ENCODE assay signal across 9 cellular contexts in genomic region chr4:82899339-82899738, GRCh38. TPM values are rescaled to one million over a fixed set of nuclear protein-coding genes. Genes with fewer than 3 reads are reported as not detected.
DNase-seq lines count a peak whose midpoint lies in the region; ATAC-seq and TF ChIP-seq lines count a peak whose summit lies in the region.
"Had no signal": no experiment of that assay in that cellular context is flagged by ENCODE, and none has a peak within 500 bp of the region (broad histone marks: within the 10 kb centered on the region; RNA-seq: fewer than 3 reads in every experiment).

No MANE protein-coding gene starts in this region.

- peaks cover 32% of the 10 kb centered on the region for H3K36me3 ChIP-seq in mesodermal cell (ENCODE audit: control insufficient read depth, insufficient read depth, low read length)

- no peaks in the 10 kb centered on the region for H3K9me3 ChIP-seq in mesodermal cell (ENCODE audit: control insufficient read depth, low read length)

- H3K4me3 ChIP-seq in HFF-Myc (replicated peaks; ENCODE audit: low read depth, low read length) (peak overlapping the region; percentile 94), mesodermal cell (ENCODE audit: extremely low read depth, insufficient read depth, low read length, poor library complexity, severe bottlenecking) (peak overlapping the region; percentile 73)

- TF ChIP-seq CTCF in 22Rv1 (IDR thresholded peaks at IDR 0.05) (no peak), HFF-Myc (IDR thresholded peaks at IDR 0.05; ENCODE audit: low read depth, low read length, missing control alignments) (no peak), type B pancreatic cell (conservative IDR thresholded peaks at IDR 0.05) (no peak), RWPE1 (conservative IDR thresholded peaks at IDR 0.05; ENCODE audit: low read depth) (no peak)
- no peak for TF ChIP-seq CTCF in activated CD8-positive, alpha-beta T cell treated with anti-CD3 and anti-CD28 coated beads for 36 hours (IDR thresholded peaks at IDR 0.05)

- peaks cover 6% of the 10 kb centered on the region for H3K4me1 Mint-ChIP-seq in type B pancreatic cell (ENCODE audit: unreplicated experiment)
- H3K4me1 Mint-ChIP-seq in activated CD8-positive, alpha-beta T cell treated with anti-CD3 and anti-CD28 coated beads for 36 hours (ENCODE audit: low read depth): peaks cover 43% of the 10 kb centered on the region

- no peaks in the 10 kb centered on the region for H3K9me3 Mint-ChIP-seq in type B pancreatic cell
- no peaks in the 10 kb centered on the region for H3K9me3 Mint-ChIP-seq in activated CD8-positive, alpha-beta T cell treated with anti-CD3 and anti-CD28 coated beads for 36 hours
- H3K9me3 Mint-ChIP-seq: central memory CD8-positive, alpha-beta T cell had no signal

- no peak for DNase-seq in HFF-Myc (ENCODE audit: extremely low read depth, low read depth)
- DNase-seq in cerebellar cortex (ENCODE audit: low spot score): peak; percentile 16
- DNase-seq in type B pancreatic cell (ENCODE audit: extremely low spot score, unreplicated experiment): no peak
- no peak for DNase-seq in RWPE1 (ENCODE audit: low spot score)
- no peak for DNase-seq in activated CD8-positive, alpha-beta T cell treated with anti-CD3 and anti-CD28 coated beads for 36 hours

- H3K27me3 Mint-ChIP-seq in type B pancreatic cell: no peaks in the 10 kb centered on the region
- no peaks in the 10 kb centered on the region for H3K27me3 Mint-ChIP-seq in activated CD8-positive, alpha-beta T cell treated with anti-CD3 and anti-CD28 coated beads for 36 hours
- H3K27me3 Mint-ChIP-seq: central memory CD8-positive, alpha-beta T cell had no signal

- H3K36me3 Mint-ChIP-seq in type B pancreatic cell: peaks cover 17% of the 10 kb centered on the region
- peaks cover 19% of the 10 kb centered on the region for H3K36me3 Mint-ChIP-seq in activated CD8-positive, alpha-beta T cell treated with anti-CD3 and anti-CD28 coated beads for 36 hours (ENCODE audit: low read depth)

- 0% methylated on average over 1 to 2 of the region's 2 CpGs for WGBS in mesodermal cell (ENCODE audit: insufficient coverage in 2 of 2), 2 experiments

- ATAC-seq in GM18870 (IDR thresholded peaks at IDR 0.05; ENCODE audit: unreplicated experiment): no peak
- ATAC-seq in activated CD8-positive, alpha-beta T cell treated with anti-CD3 and anti-CD28 coated beads for 36 hours: no peak

- intact Hi-C loops in activated CD8-positive, alpha-beta T cell treated with anti-CD3 and anti-CD28 coated beads for 36 hours (cut with micrococcal nuclease): loop anchor here (10.0 kb wide), 1 partner anchor 475 kb away; no protein-coding TSS in a partner anchor

- CTCF ChIA-PET in RWPE1 (lab: Yijun Ruan, JAX): interaction anchor here (0.6 to 0.9 kb wide), 4 partner anchors 13 to 383 kb away, joined by 3 to 4 read pairs (median 3); no protein-coding TSS in a partner anchor
- CTCF ChIA-PET in activated CD8-positive, alpha-beta T cell treated with anti-CD3 and anti-CD28 coated beads for 36 hours (lab: Charles Lee): interaction anchor here (0.9 to 3.8 kb wide), 9 partner anchors 10 to 361 kb away, joined by 3 to 14 read pairs (median 5); partner anchors contain the start of genes COPS4, LIN54 and SEC31A

- H3K27ac Mint-ChIP-seq in type B pancreatic cell: no peak overlapping the region
- no peak overlapping the region for H3K27ac Mint-ChIP-seq in activated CD8-positive, alpha-beta T cell treated with anti-CD3 and anti-CD28 coated beads for 36 hours

- H3K4me1 ChIP-seq in mesodermal cell (ENCODE audit: control insufficient read depth, insufficient read depth, low read length, poor library complexity, severe bottlenecking): peaks cover 7% of the 10 kb centered on the region

- H3K27ac ChIP-seq in 22Rv1 (peak overlapping the region; percentile 98), mesodermal cell (ENCODE audit: low read depth, low read length, severe bottlenecking) (peak overlapping the region; percentile 99), RWPE1 (no peak overlapping the region)

- H3K4me3 Mint-ChIP-seq in type B pancreatic cell: no peak overlapping the region
- no peak overlapping the region for H3K4me3 Mint-ChIP-seq in activated CD8-positive, alpha-beta T cell treated with anti-CD3 and anti-CD28 coated beads for 36 hours
- H3K4me3 Mint-ChIP-seq: central memory CD8-positive, alpha-beta T cell had no signal

- POLR2A ChIA-PET in RWPE1 (lab: Yijun Ruan, JAX; ENCODE audit: low non-redundant PET): interaction anchor here (0.7 kb wide), 1 partner anchor 381 kb away, joined by 3 read pairs; no protein-coding TSS in a partner anchor
- POLR2A ChIA-PET in activated CD8-positive, alpha-beta T cell treated with anti-CD3 and anti-CD28 coated beads for 36 hours (lab: Charles Lee): interaction anchor here (0.7 to 1.9 kb wide), 11 partner anchors 8 to 526 kb away, joined by 3 to 11 read pairs (median 4); partner anchors contain the start of genes HNRNPDL and SEC31A

RNA-seq across cellular contexts. Expression of gene THAP9, which starts 1.2 kb away (rescaled TPM):
- polyA plus RNA-seq in mesodermal cell (2013, experiment 1 of 2): 6.6 TPM
- 9.0 TPM for polyA plus RNA-seq in mesodermal cell (2013, experiment 2 of 2)
- 5.3 and 8.4 TPM in 2 replicates for total RNA-seq in type B pancreatic cell (ENCODE audit: low replicate concordance)
- total RNA-seq in activated CD8-positive, alpha-beta T cell treated with anti-CD3 and anti-CD28 coated beads for 36 hours: 1 to 10 TPM; 3.5 to 4.4 TPM

RNA-seq across cellular contexts. Expression of gene SEC31A, which starts 8.4 kb away (rescaled TPM):
- 261 TPM for polyA plus RNA-seq in mesodermal cell (2013, experiment 1 of 2)
- 262 TPM for polyA plus RNA-seq in mesodermal cell (2013, experiment 2 of 2)
- 233 and 295 TPM in 2 replicates for total RNA-seq in type B pancreatic cell (ENCODE audit: low replicate concordance)
- total RNA-seq in activated CD8-positive, alpha-beta T cell treated with anti-CD3 and anti-CD28 coated beads for 36 hours: 10 to 100 TPM; 76.0 to 77.1 TPM
